ENCODE assay signal across 13 cellular contexts in the genomic region with DNA sequence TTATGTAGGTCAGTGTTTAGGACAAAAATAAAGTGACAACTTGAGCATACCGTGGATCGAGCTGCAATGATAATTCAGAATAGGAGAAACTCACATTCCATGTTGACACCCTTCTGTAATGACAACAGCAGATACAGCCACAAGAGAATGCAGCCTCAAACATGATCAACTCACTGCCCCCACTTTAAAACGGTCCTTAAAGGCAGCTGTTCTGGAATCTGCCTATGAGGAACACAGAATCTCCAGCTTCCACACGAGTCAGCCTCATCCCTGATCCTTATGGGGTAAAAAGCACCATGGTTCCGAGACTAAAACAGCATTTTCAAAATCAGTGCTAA. TPM values are rescaled to one million over a fixed set of nuclear protein-coding genes. Genes with fewer than 3 reads are reported as not detected.
DNase-seq lines count a peak whose midpoint lies in the region; ATAC-seq and TF ChIP-seq lines count a peak whose summit lies in the region.
"Had no signal": no experiment of that assay in that cellular context is flagged by ENCODE, and none has a peak within 500 bp of the region (broad histone marks: within the 10 kb centered on the region; RNA-seq: fewer than 3 reads in every experiment).

No MANE protein-coding gene starts in this region.

- H3K4me1 ChIP-seq in GM23248 (ENCODE audit: insufficient read depth) (peaks cover 56% of the 10 kb centered on the region), rectal smooth muscle tissue (ENCODE audit: control insufficient read depth, insufficient read depth, low read length) (peaks cover 9% of the 10 kb centered on the region), esophagus muscularis mucosa (peaks cover 55 to 79% (median 66%) of the 10 kb centered on the region in 4 donors)

- no peaks in the 10 kb centered on the region for H3K27me3 Mint-ChIP-seq in T-helper 1 cell treated with Interleukin-12 subunit alpha and Interleukin-12 subunit beta and Interleukin-4 antibody, amounts not matched to agents 30 μg/mL and 1 μg/mL, for 36 hours (ENCODE audit: low read depth)
- no peaks in the 10 kb centered on the region for H3K27me3 Mint-ChIP-seq in effector memory CD8-positive, alpha-beta T cell
- H3K27me3 Mint-ChIP-seq: IgD-negative memory B cell, memory B cell had no signal

- H3K4me1 Mint-ChIP-seq in T-helper 1 cell treated with Interleukin-12 subunit alpha and Interleukin-12 subunit beta and Interleukin-4 antibody, amounts not matched to agents 30 μg/mL and 1 μg/mL, for 36 hours (ENCODE audit: low read depth) = peaks cover 70% of the 10 kb centered on the region
- peaks cover 53 to 73% of the 10 kb centered on the region in 2 donors for H3K4me1 Mint-ChIP-seq in effector memory CD8-positive, alpha-beta T cell (ENCODE audit: low read depth in 2 of 2)

- TF ChIP-seq EP300 in esophagus muscularis mucosa (IDR thresholded peaks at IDR 0.05) = no peak

- WGBS in GM23248 (ENCODE audit: low coverage in 1 of 2, low lambda C conversion rate in 2 of 2, missing lambda C conversion rate in 2 of 2), 2 experiments = 7 to 8% methylated on average over 5 of the region's 5 CpGs
- 69% methylated on average over 5 of the region's 5 CpGs for WGBS in esophagus muscularis mucosa

- H3K4me2 ChIP-seq in GM23248 (ENCODE audit: unreplicated experiment) = peak overlapping the region; percentile 91

- H3K27ac ChIP-seq in GM23248 (peak overlapping the region; percentile 98), rectal smooth muscle tissue (ENCODE audit: low read depth, low read length) (no peak overlapping the region), esophagus muscularis mucosa (replicated peaks in 1 of 4) (no peak overlapping the region)

- H3K9me3 ChIP-seq in GM23248 (ENCODE audit: low read depth) (no peaks in the 10 kb centered on the region), esophagus muscularis mucosa (no peaks in the 10 kb centered on the region)

- peaks cover 57% of the 10 kb centered on the region for H3F3A ChIP-seq in GM23248 (ENCODE audit: insufficient read depth)

- H3K4me3 Mint-ChIP-seq in T-helper 1 cell treated with Interleukin-12 subunit alpha and Interleukin-12 subunit beta and Interleukin-4 antibody, amounts not matched to agents 30 μg/mL and 1 μg/mL, for 36 hours = no peak overlapping the region
- peak overlapping the region; percentile 14 to 92 for H3K4me3 Mint-ChIP-seq in effector memory CD8-positive, alpha-beta T cell
- H3K4me3 Mint-ChIP-seq: memory B cell had no signal

- no peaks in the 10 kb centered on the region for H3K9me2 ChIP-seq in GM23248 (ENCODE audit: insufficient read depth)

- peaks cover 49% of the 10 kb centered on the region; the same call in 1 of the 2 replicates for H4K20me1 ChIP-seq in GM23248 (ENCODE audit: insufficient read depth)

- peak overlapping the region; percentile 90 for H3K4me3 ChIP-seq in GM23248
- peak overlapping the region; percentile 23 for H3K4me3 ChIP-seq in rectal smooth muscle tissue (ENCODE audit: low read length)
- no peak overlapping the region for H3K4me3 ChIP-seq in esophagus muscularis mucosa

- peaks cover 16% of the 10 kb centered on the region for H3K36me3 Mint-ChIP-seq in T-helper 1 cell treated with Interleukin-12 subunit alpha and Interleukin-12 subunit beta and Interleukin-4 antibody, amounts not matched to agents 30 μg/mL and 1 μg/mL, for 36 hours (ENCODE audit: low read depth)
- peaks cover 17% of the 10 kb centered on the region for H3K36me3 Mint-ChIP-seq in effector memory CD8-positive, alpha-beta T cell (ENCODE audit: insufficient read depth)
- H3K36me3 Mint-ChIP-seq: IgD-negative memory B cell had no signal

- no peaks in the 10 kb centered on the region for H3K27me3 ChIP-seq in GM23248 (replicated peaks; ENCODE audit: insufficient read depth)
- no peaks in the 10 kb centered on the region for H3K27me3 ChIP-seq in rectal smooth muscle tissue (ENCODE audit: control insufficient read depth, insufficient read depth, low read length)
- H3K27me3 ChIP-seq in esophagus muscularis mucosa = no peaks in the 10 kb centered on the region

- intact Hi-C loops in esophagus muscularis mucosa (cut with DNase I) = no loop called here

- peaks cover 86% of the 10 kb centered on the region for H3K79me2 ChIP-seq in GM23248 (ENCODE audit: insufficient read depth)

- no peaks in the 10 kb centered on the region for H3K9me3 Mint-ChIP-seq in T-helper 1 cell treated with Interleukin-12 subunit alpha and Interleukin-12 subunit beta and Interleukin-4 antibody, amounts not matched to agents 30 μg/mL and 1 μg/mL, for 36 hours
- H3K9me3 Mint-ChIP-seq in effector memory CD8-positive, alpha-beta T cell = no peaks in the 10 kb centered on the region
- H3K9me3 Mint-ChIP-seq: IgD-negative memory B cell, memory B cell had no signal

- no peak for ATAC-seq in effector memory CD8-positive, alpha-beta T cell (replicated peaks)

- H3K36me3 ChIP-seq in GM23248 (ENCODE audit: low read depth) (peaks cover 15% of the 10 kb centered on the region; the same call in 1 of the 2 replicates), rectal smooth muscle tissue (ENCODE audit: control insufficient read depth, insufficient read depth, low read length) (peaks cover 4% of the 10 kb centered on the region), esophagus muscularis mucosa (peaks cover 0 to 11% (median 0%) of the 10 kb centered on the region in 4 donors)

- in situ Hi-C loops in GM23248 (cut with MboI) = no loop called here

- DNase-seq in T-helper 1 cell (no peak), GM23248 (peak; percentile 54), SW 1271 (lab: John Stamatoyannopoulos, UW) (no peak), HPDE6-E6E7 (ENCODE audit: extremely low spot score) (no peak), esophagus muscularis mucosa (ENCODE audit: extremely low spot score) (no peak)
- no peak for DNase-seq in effector memory CD8-positive, alpha-beta T cell
- DNase-seq: 8988T, NCI-H187 treated with DMSO at 0.1 percent for 48 hours, substantia nigra had no signal

- H3K9ac ChIP-seq in GM23248 (peak overlapping the region; percentile 100), rectal smooth muscle tissue (ENCODE audit: low read length) (no peak overlapping the region)

- peak overlapping the region; percentile 9 for H3K27ac Mint-ChIP-seq in T-helper 1 cell treated with Interleukin-12 subunit alpha and Interleukin-12 subunit beta and Interleukin-4 antibody, amounts not matched to agents 30 μg/mL and 1 μg/mL, for 36 hours
- H3K27ac Mint-ChIP-seq in effector memory CD8-positive, alpha-beta T cell = peak overlapping the region in 1 of 2 donors; percentile 93

- H2AFZ ChIP-seq in GM23248 = no peak overlapping the region

- TF ChIP-seq CTCF in esophagus muscularis mucosa (IDR thresholded peaks at IDR 0.05) = no peak

- no peak for TF ChIP-seq POLR2A in esophagus muscularis mucosa (IDR thresholded peaks at IDR 0.05; ENCODE audit: low read depth)

RNA-seq across cellular contexts. Expression of a gene that starts 3.7 kb away (rescaled TPM):
- total RNA-seq in GM23248 (2014; rRNA removed; shearing (Covaris generic)) = 275 and 319 TPM in 2 replicates
- polyA plus RNA-seq in GM23248 (2016; fragmentation: Nextera tagmentation; extraction: Ambion mirVana) = 686 and 702 TPM in 2 replicates
- 10 to 100 TPM; 53.7 to 68.2 (median 55.3) TPM for total RNA-seq in esophagus muscularis mucosa

RNA-seq across cellular contexts. Expression of a gene that starts 32.5 kb away (rescaled TPM):
- 31.7 and 37.6 TPM in 2 replicates for total RNA-seq in GM23248 (2014; rRNA removed; shearing (Covaris generic))
- 24.8 and 26.7 TPM in 2 replicates for polyA plus RNA-seq in GM23248 (2016; fragmentation: Nextera tagmentation; extraction: Ambion mirVana)
- total RNA-seq in esophagus muscularis mucosa = 10 to 100 TPM in 3 of 4 donors, 1 to 10 TPM in 1; 9.8 to 14.6 (median 12.0) TPM

Comparison
In these comparisons a context has a peak if more than half of its experiments do, and no peak if none do; other contexts are left out.
1. H3K4me3 ChIP-seq: peak in GM23248 (single experiment) and rectal smooth muscle tissue (single experiment); none in esophagus muscularis mucosa (0 of 4).